8 cellular contexts compared by ENCODE assay signal in genomic region chrX:125205084-125205917, GRCh38.
DNase-seq lines count a peak whose midpoint lies in the region; ATAC-seq and TF ChIP-seq lines count a peak whose summit lies in the region.

No MANE protein-coding gene starts in this region.

- H4K8ac ChIP-seq in mesenchymal stem cell (ENCODE audit: low read length) = no peak overlapping the region

- no peaks in the 10 kb centered on the region for H3K79me1 ChIP-seq in mesenchymal stem cell (replicated peaks; ENCODE audit: low read length, poor library complexity, severe bottlenecking)

- peak overlapping the region; percentile 64 for H3K27ac ChIP-seq in mesenchymal stem cell (ENCODE audit: low read length, poor library complexity, severe bottlenecking)
- peak overlapping the region; percentile 83 for H3K27ac ChIP-seq in suprapubic skin

- H2AFZ ChIP-seq in mesenchymal stem cell (ENCODE audit: low read depth, low read length) = no peak overlapping the region

- peak overlapping the region; percentile 7 for H4K91ac ChIP-seq in mesenchymal stem cell (ENCODE audit: low read length)

- no peak for TF ChIP-seq POLR2A in suprapubic skin (IDR thresholded peaks at IDR 0.05)

- no peak overlapping the region for H3K14ac ChIP-seq in mesenchymal stem cell (ENCODE audit: low read length in 2 of 2)

- H3K9me3 Mint-ChIP-seq in effector memory CD8-positive, alpha-beta T cell = no peaks in the 10 kb centered on the region

- no peak overlapping the region for H2BK15ac ChIP-seq in mesenchymal stem cell (ENCODE audit: low read depth, poor library complexity, severe bottlenecking)

- peak overlapping the region; percentile 56 for H3K9ac ChIP-seq in mesenchymal stem cell (ENCODE audit: low read length)

- WGBS in mesenchymal stem cell = under 1% methylated on average over 39 of the region's 54 CpGs
- 39% methylated on average over 39 of the region's 54 CpGs for WGBS in suprapubic skin

- POLR2A ChIA-PET in AG04449 (lab: Yijun Ruan, JAX) = no interaction called here

- H3K36me3 ChIP-seq in mesenchymal stem cell (ENCODE audit: control insufficient read depth in 1 of 2, insufficient read depth in 2 of 2, low read depth in 1 of 2, low read length in 2 of 2) (no peaks in the 10 kb centered on the region), suprapubic skin (no peaks in the 10 kb centered on the region)

- no peak for TF ChIP-seq EP300 in suprapubic skin (IDR thresholded peaks at IDR 0.05)

- H2BK5ac ChIP-seq in mesenchymal stem cell (ENCODE audit: low read depth, low read length, poor library complexity, severe bottlenecking) = no peak overlapping the region

- ATAC-seq in effector memory CD8-positive, alpha-beta T cell (replicated peaks) = peak; percentile 32
- no peak for ATAC-seq in HG03442 (IDR thresholded peaks at IDR 0.05; ENCODE audit: unreplicated experiment)
- no peak for ATAC-seq in GM18519 (IDR thresholded peaks at IDR 0.05; ENCODE audit: low FRiP score, unreplicated experiment)

- peak overlapping the region; percentile 66 to 88 for H3K4me3 Mint-ChIP-seq in effector memory CD8-positive, alpha-beta T cell

- peaks cover 5% of the 10 kb centered on the region for H3K4me1 ChIP-seq in mesenchymal stem cell (ENCODE audit: control insufficient read depth, insufficient read depth, low read depth, low read length)
- H3K4me1 ChIP-seq in suprapubic skin = peaks cover 4% of the 10 kb centered on the region

- H3K9me3 ChIP-seq in mesenchymal stem cell (ENCODE audit: control insufficient read depth, low read length) (no peaks in the 10 kb centered on the region), suprapubic skin (no peaks in the 10 kb centered on the region)

- H3K4ac ChIP-seq in mesenchymal stem cell (ENCODE audit: low read depth in 1 of 2, low read length in 2 of 2) = no peak overlapping the region

- H3K23ac ChIP-seq in mesenchymal stem cell (ENCODE audit: low read length in 2 of 2) = no peak overlapping the region

- H3K27me3 ChIP-seq in mesenchymal stem cell (ENCODE audit: control insufficient read depth in 1 of 2, insufficient read depth in 1 of 2, low read length in 2 of 2) (peaks cover 18 to 30% of the 10 kb centered on the region in 2 experiments), suprapubic skin (no peaks in the 10 kb centered on the region)

- TF ChIP-seq CTCF in AG04449 (IDR thresholded peaks at IDR 0.05; ENCODE audit: insufficient read depth, low read length, missing control alignments) (no peak), suprapubic skin (IDR thresholded peaks at IDR 0.05) (no peak)

- no peak overlapping the region for H2BK120ac ChIP-seq in mesenchymal stem cell (ENCODE audit: low read depth, low read length)

- no peak for DNase-seq in AG04449 (ENCODE audit: low read depth, low spot score)
- DNase-seq in H4 (ENCODE audit: low spot score) = peak; percentile 89
- DNase-seq in SK-N-DZ (ENCODE audit: low spot score) = peak; percentile 29
- no peak for DNase-seq in effector memory CD8-positive, alpha-beta T cell
- peak; percentile 54 for DNase-seq in mesenchymal stem cell
- DNase-seq in suprapubic skin (ENCODE audit: low spot score in 2 of 2) = peak; percentile 72 to 79

- peaks cover 32 to 40% of the 10 kb centered on the region in 2 donors for H3K27me3 Mint-ChIP-seq in effector memory CD8-positive, alpha-beta T cell

- H2BK12ac ChIP-seq in mesenchymal stem cell (ENCODE audit: low read length in 2 of 2) = no peak overlapping the region

- H3K4me3 ChIP-seq in AG04449 (ENCODE audit: low read depth, low read length) (peak overlapping the region; percentile 29), mesenchymal stem cell (ENCODE audit: insufficient read depth in 1 of 2, low read depth in 1 of 2, low read length in 2 of 2) (peak overlapping the region; percentile 60 to 76), suprapubic skin (peak overlapping the region; percentile 59)

- H3K27ac Mint-ChIP-seq in effector memory CD8-positive, alpha-beta T cell = peak overlapping the region in 1 of 2 donors; percentile 2

- H3K4me1 Mint-ChIP-seq in effector memory CD8-positive, alpha-beta T cell (ENCODE audit: low read depth in 2 of 2) = peaks cover 13 to 20% of the 10 kb centered on the region in 2 donors

- peak overlapping the region; percentile 79 for H3K4me2 ChIP-seq in mesenchymal stem cell (ENCODE audit: low read length, poor library complexity, severe bottlenecking)

- no peak overlapping the region for H2AK5ac ChIP-seq in mesenchymal stem cell (ENCODE audit: low read length, severe bottlenecking)

- H3K18ac ChIP-seq in mesenchymal stem cell (ENCODE audit: low read depth in 1 of 2, low read length in 2 of 2) = peak overlapping the region in 1 of 2 experiments; percentile 15

- CTCF ChIA-PET in AG04449 (lab: Yijun Ruan, JAX) = no interaction called here

- H3K36me3 Mint-ChIP-seq in effector memory CD8-positive, alpha-beta T cell (ENCODE audit: insufficient read depth) = no peaks in the 10 kb centered on the region

Comparison
In these comparisons a context has a peak if more than half of its experiments do, and no peak if none do; other contexts are left out.
1. DNase-seq: peak in H4 (single experiment), SK-N-DZ (single experiment), mesenchymal stem cell (single experiment) and suprapubic skin (2 of 2); none in AG04449 (single experiment) and effector memory CD8-positive, alpha-beta T cell (0 of 3).
2. Peak in every context shown above with its lines, with median percentiles within 50 percentile points of each other: H3K4me3 ChIP-seq.